ENCODE assay signal across 9 cellular contexts in the genomic region with DNA sequence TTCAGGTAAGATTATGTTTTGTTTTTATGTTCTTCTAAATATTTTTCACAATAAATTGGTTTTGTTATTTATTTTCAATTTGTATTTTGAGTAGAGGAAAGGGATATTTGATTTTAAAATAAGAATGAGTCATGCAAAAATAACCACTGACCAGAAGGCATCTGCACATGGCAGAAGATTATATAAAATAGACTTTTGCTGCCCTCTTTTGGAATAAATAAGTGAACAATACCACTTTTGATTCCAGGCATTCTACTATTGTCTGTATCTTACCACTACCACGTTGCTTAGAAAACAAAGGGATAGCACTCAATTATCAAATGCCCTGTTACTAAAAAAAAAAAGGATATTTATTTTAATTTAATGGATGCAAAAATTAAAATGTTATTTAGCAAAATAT.
DNase-seq lines count a peak whose midpoint lies in the region; ATAC-seq and TF ChIP-seq lines count a peak whose summit lies in the region.
"Had no signal": no experiment of that assay in that cellular context is flagged by ENCODE, and none has a peak within 500 bp of the region (broad histone marks: within the 10 kb centered on the region; RNA-seq: fewer than 3 reads in every experiment).

No MANE protein-coding gene starts in this region.

- no peaks in the 10 kb centered on the region for H3K4me1 Mint-ChIP-seq in GM23338

- H3K36me3 Mint-ChIP-seq in GM23338 (ENCODE audit: low read depth): no peaks in the 10 kb centered on the region

- H2AFZ ChIP-seq in GM23338: no peak overlapping the region

- H3K36me3 ChIP-seq in GM23338 (ENCODE audit: insufficient read depth): no peaks in the 10 kb centered on the region

- H3K4me1 ChIP-seq in GM23338 (ENCODE audit: insufficient read depth): no peaks in the 10 kb centered on the region

- no peaks in the 10 kb centered on the region for H4K20me1 ChIP-seq in GM23338 (replicated peaks; ENCODE audit: insufficient read depth)

- H3K4me2 ChIP-seq in GM23338: no peak overlapping the region

- H3K79me2 ChIP-seq in GM23338 (replicated peaks; ENCODE audit: insufficient read depth): no peaks in the 10 kb centered on the region

- DNase-seq in GM23338 (ENCODE audit: low spot score): peak; percentile 17
- DNase-seq in NCI-H187 treated with DMSO at 0.1 percent for 48 hours (lab: John Stamatoyannopoulos, UW): peak; percentile 40
- peak; percentile 67 for DNase-seq in pons (ENCODE audit: low spot score)
- DNase-seq in GOT3 (lab: John Stamatoyannopoulos, UW): no peak

- no peaks in the 10 kb centered on the region for H3F3A ChIP-seq in GM23338 (replicated peaks; ENCODE audit: low read depth)

- no peak overlapping the region for H3K4me3 ChIP-seq in GM23338

- no peak overlapping the region for H3K27ac Mint-ChIP-seq in GM23338
- H3K27ac Mint-ChIP-seq: dendritic cell treated with granulocyte-macrophage colony-stimulating factor and Interleukin-4, amounts not matched to agents 40 ng/mL and 50 ng/mL, for 4 days had no signal

- ATAC-seq in GM23338: no peak
- no peak for ATAC-seq in HG03280 (IDR thresholded peaks at IDR 0.05; ENCODE audit: unreplicated experiment)
- ATAC-seq in HG03045 (IDR thresholded peaks at IDR 0.05; ENCODE audit: unreplicated experiment): no peak
- no peak for ATAC-seq in GM21528 (IDR thresholded peaks at IDR 0.05; ENCODE audit: low FRiP score, unreplicated experiment)

- H3K9me2 ChIP-seq in GM23338 (ENCODE audit: insufficient read depth): no peaks in the 10 kb centered on the region

- no peaks in the 10 kb centered on the region for H3K27me3 Mint-ChIP-seq in GM23338 (ENCODE audit: insufficient read depth, low read depth, poor library complexity)
- H3K27me3 Mint-ChIP-seq: dendritic cell treated with granulocyte-macrophage colony-stimulating factor and Interleukin-4, amounts not matched to agents 40 ng/mL and 50 ng/mL, for 4 days had no signal

- H3K27me3 ChIP-seq in GM23338 (ENCODE audit: insufficient read depth): no peaks in the 10 kb centered on the region

- H3K27ac ChIP-seq in GM23338 (ENCODE audit: low read depth) (no peak overlapping the region), VCaP (no peak overlapping the region)

- no peaks in the 10 kb centered on the region for H3K9me3 Mint-ChIP-seq in GM23338
- H3K9me3 Mint-ChIP-seq: dendritic cell treated with granulocyte-macrophage colony-stimulating factor and Interleukin-4, amounts not matched to agents 40 ng/mL and 50 ng/mL, for 4 days had no signal

- no peak overlapping the region for H3K4me3 Mint-ChIP-seq in GM23338
- H3K4me3 Mint-ChIP-seq: dendritic cell treated with granulocyte-macrophage colony-stimulating factor and Interleukin-4, amounts not matched to agents 40 ng/mL and 50 ng/mL, for 4 days had no signal

- peak in 1 of 2 experiments; percentile 19; a peak in 1 of 4 replicates for TF ChIP-seq CTCF in GM23338 (conservative IDR thresholded peaks at IDR 0.05; ENCODE audit: low read depth in 2 of 2)
- TF ChIP-seq CTCF in VCaP (conservative IDR thresholded peaks at IDR 0.05): peak; percentile 51

TF ChIP-seq in GM23338, 12 proteins besides CTCF, POLR2A, EP300 and RAD21 (continues in another document):
- TF ChIP-seq, protein P1, sequence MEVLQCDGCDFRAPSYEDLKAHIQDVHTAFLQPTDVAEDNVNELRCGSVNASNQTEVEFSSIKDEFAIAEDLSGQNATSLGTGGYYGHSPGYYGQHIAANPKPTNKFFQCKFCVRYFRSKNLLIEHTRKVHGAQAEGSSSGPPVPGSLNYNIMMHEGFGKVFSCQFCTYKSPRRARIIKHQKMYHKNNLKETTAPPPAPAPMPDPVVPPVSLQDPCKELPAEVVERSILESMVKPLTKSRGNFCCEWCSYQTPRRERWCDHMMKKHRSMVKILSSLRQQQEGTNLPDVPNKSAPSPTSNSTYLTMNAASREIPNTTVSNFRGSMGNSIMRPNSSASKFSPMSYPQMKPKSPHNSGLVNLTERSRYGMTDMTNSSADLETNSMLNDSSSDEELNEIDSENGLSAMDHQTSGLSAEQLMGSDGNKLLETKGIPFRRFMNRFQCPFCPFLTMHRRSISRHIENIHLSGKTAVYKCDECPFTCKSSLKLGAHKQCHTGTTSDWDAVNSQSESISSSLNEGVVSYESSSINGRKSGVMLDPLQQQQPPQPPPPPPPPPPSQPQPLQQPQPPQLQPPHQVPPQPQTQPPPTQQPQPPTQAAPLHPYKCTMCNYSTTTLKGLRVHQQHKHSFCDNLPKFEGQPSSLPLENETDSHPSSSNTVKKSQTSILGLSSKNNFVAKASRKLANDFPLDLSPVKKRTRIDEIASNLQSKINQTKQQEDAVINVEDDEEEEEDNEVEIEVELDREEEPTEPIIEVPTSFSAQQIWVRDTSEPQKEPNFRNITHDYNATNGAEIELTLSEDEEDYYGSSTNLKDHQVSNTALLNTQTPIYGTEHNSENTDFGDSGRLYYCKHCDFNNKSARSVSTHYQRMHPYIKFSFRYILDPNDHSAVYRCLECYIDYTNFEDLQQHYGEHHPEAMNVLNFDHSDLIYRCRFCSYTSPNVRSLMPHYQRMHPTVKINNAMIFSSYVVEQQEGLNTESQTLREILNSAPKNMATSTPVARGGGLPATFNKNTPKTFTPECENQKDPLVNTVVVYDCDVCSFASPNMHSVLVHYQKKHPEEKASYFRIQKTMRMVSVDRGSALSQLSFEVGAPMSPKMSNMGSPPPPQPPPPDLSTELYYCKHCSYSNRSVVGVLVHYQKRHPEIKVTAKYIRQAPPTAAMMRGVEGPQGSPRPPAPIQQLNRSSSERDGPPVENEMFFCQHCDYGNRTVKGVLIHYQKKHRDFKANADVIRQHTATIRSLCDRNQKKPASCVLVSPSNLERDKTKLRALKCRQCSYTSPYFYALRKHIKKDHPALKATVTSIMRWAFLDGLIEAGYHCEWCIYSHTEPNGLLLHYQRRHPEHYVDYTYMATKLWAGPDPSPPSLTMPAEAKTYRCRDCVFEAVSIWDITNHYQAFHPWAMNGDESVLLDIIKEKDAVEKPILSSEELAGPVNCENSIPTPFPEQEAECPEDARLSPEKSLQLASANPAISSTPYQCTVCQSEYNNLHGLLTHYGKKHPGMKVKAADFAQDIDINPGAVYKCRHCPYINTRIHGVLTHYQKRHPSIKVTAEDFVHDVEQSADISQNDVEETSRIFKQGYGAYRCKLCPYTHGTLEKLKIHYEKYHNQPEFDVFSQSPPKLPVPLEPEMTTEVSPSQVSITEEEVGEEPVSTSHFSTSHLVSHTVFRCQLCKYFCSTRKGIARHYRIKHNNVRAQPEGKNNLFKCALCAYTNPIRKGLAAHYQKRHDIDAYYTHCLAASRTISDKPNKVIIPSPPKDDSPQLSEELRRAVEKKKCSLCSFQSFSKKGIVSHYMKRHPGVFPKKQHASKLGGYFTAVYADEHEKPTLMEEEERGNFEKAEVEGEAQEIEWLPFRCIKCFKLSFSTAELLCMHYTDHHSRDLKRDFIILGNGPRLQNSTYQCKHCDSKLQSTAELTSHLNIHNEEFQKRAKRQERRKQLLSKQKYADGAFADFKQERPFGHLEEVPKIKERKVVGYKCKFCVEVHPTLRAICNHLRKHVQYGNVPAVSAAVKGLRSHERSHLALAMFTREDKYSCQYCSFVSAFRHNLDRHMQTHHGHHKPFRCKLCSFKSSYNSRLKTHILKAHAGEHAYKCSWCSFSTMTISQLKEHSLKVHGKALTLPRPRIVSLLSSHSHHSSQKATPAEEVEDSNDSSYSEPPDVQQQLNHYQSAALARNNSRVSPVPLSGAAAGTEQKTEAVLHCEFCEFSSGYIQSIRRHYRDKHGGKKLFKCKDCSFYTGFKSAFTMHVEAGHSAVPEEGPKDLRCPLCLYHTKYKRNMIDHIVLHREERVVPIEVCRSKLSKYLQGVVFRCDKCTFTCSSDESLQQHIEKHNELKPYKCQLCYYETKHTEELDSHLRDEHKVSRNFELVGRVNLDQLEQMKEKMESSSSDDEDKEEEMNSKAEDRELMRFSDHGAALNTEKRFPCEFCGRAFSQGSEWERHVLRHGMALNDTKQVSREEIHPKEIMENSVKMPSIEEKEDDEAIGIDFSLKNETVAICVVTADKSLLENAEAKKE (CRISPR knock-in tag; IDR thresholded peaks at IDR 0.05): no peak
- no peak for TF ChIP-seq JUNB (IDR thresholded peaks at IDR 0.05; ENCODE audit: unreplicated experiment)
- TF ChIP-seq, protein P2, sequence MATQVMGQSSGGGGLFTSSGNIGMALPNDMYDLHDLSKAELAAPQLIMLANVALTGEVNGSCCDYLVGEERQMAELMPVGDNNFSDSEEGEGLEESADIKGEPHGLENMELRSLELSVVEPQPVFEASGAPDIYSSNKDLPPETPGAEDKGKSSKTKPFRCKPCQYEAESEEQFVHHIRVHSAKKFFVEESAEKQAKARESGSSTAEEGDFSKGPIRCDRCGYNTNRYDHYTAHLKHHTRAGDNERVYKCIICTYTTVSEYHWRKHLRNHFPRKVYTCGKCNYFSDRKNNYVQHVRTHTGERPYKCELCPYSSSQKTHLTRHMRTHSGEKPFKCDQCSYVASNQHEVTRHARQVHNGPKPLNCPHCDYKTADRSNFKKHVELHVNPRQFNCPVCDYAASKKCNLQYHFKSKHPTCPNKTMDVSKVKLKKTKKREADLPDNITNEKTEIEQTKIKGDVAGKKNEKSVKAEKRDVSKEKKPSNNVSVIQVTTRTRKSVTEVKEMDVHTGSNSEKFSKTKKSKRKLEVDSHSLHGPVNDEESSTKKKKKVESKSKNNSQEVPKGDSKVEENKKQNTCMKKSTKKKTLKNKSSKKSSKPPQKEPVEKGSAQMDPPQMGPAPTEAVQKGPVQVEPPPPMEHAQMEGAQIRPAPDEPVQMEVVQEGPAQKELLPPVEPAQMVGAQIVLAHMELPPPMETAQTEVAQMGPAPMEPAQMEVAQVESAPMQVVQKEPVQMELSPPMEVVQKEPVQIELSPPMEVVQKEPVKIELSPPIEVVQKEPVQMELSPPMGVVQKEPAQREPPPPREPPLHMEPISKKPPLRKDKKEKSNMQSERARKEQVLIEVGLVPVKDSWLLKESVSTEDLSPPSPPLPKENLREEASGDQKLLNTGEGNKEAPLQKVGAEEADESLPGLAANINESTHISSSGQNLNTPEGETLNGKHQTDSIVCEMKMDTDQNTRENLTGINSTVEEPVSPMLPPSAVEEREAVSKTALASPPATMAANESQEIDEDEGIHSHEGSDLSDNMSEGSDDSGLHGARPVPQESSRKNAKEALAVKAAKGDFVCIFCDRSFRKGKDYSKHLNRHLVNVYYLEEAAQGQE (IDR thresholded peaks at IDR 0.05; ENCODE audit: unreplicated experiment): no peak
- no peak for TF ChIP-seq ZNF331 (CRISPR knock-in tag; IDR thresholded peaks at IDR 0.05; ENCODE audit: low read depth)
- TF ChIP-seq STAT1 (IDR thresholded peaks at IDR 0.05; ENCODE audit: unreplicated experiment): no peak
- no peak for TF ChIP-seq EZH2phosphoT487 (IDR thresholded peaks at IDR 0.05; ENCODE audit: unreplicated experiment)
- TF ChIP-seq NANOG (IDR thresholded peaks at IDR 0.05; ENCODE audit: borderline replicate concordance): no peak
- TF ChIP-seq CREB1 (CRISPR knock-in tag; IDR thresholded peaks at IDR 0.05; ENCODE audit: low read depth): no peak
